In the genomic region with DNA sequence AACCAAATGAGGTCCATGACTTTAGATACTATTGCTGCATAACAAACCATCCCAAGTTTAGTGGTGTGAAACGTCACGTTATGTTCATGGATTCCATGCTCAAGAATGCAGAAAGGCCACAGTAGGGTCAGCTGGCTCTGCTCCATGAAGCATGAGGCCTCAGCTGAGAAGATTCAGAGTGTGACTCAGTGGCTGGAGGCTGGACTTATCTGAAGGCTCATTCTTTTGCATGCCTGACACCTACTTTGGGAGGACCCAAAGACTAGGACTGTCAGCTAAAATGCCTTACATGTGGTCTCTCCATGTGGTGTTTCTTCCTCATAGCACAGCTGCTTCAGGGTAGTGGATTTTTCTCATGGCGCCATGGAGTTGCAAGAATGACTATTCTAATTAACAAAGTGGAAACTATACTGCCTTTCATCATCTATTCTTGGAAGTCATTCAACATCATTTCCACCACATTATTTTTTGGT, we compare ENCODE assay signal across 1 cellular context.
TF ChIP-seq lines count a peak whose summit lies in the region.

No MANE protein-coding gene starts in this region.

TF ChIP-seq in H1, 55 proteins besides CTCF, POLR2A, EP300 and RAD21:
- no peak for TF ChIP-seq NANOG (IDR thresholded peaks at IDR 0.05; ENCODE audit: insufficient read depth, low read depth, low read length, poor library complexity, severe bottlenecking)
- TF ChIP-seq MAFK (IDR thresholded peaks at IDR 0.05; ENCODE audit: low read depth, low read length), result no peak
- TF ChIP-seq SUZ12 (IDR thresholded peaks at IDR 0.05; ENCODE audit: low read length), result no peak
- TF ChIP-seq YY1 (IDR thresholded peaks at IDR 0.05; ENCODE audit: low read depth, low read length), result no peak
- TF ChIP-seq RBBP5 (IDR thresholded peaks at IDR 0.05; ENCODE audit: borderline replicate concordance, low read depth, low read length), result no peak
- TF ChIP-seq CREB1 (IDR thresholded peaks at IDR 0.05), result no peak
